Comparison of ENCODE assay signal across 8 cellular contexts in the genomic region with DNA sequence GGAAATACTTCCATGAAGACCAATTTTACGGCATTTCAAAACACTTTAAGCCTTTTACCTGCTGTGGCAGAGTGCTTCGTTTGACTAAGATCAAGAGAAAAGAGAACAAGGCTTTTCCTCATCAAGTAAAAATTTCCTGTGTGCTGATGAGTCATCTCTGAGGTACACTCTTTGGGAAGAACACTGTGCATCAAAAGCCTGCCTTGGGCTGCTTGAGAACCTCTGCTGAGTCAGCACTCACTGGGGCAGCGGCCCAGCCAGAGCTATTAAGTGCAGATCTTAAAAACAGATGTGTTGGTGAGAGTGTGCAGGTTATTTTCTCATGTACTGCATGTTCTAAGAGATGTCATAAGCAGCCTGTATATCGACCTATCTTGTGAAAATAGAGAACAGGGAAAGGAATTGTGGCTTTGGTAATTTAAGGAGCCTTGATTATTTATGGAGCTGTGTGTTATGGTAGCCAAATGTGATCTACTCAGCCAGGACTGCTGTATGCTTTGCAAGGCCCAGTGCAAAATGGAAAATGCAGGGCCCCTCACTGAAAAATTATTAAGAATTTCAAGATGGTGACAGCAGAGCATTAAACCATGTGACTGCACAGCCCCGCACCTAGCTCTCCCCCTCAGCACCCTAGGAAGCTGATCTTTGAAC.
DNase-seq lines count a peak whose midpoint lies in the region; ATAC-seq, FAIRE-seq and TF ChIP-seq lines count a peak whose summit lies in the region.

No MANE protein-coding gene starts in this region.

- H3K4me2 ChIP-seq in A549 (peak overlapping the region; percentile 61), GM23248 (ENCODE audit: unreplicated experiment) (no peak overlapping the region)

- peak in 1 of 2 experiments; percentile 41 for DNase-seq in A549 (ENCODE audit: low read depth in 1 of 2, low spot score in 1 of 2)
- peak; percentile 97 for DNase-seq in GM23248
- DNase-seq in SJCRH30: peak; percentile 42 to 64
- peak; percentile 93 for DNase-seq in epithelial cell of esophagus (ENCODE audit: low read depth)
- DNase-seq in neural crest cell (ENCODE audit: low read depth, low spot score): no peak
- DNase-seq in NCI-H774 (lab: John Stamatoyannopoulos, UW): no peak
- DNase-seq in central memory CD4-positive, alpha-beta T cell: no peak
- DNase-seq in NCI-H2029 treated with DMSO at 0.1 percent for 48 hours (lab: John Stamatoyannopoulos, UW): no peak

- TF ChIP-seq RAD21 in A549 (conservative IDR thresholded peaks at IDR 0.05 in 1 of 2, IDR thresholded peaks at IDR 0.05 in 1 of 2): no peak

- TF ChIP-seq POLR2A in A549 (IDR thresholded peaks at IDR 0.05; ENCODE audit: low read length): no peak

- H3K27ac ChIP-seq in A549 (peak overlapping the region; percentile 53 to 72; a peak in 3 of 6 replicates), GM23248 (peak overlapping the region; percentile 37), SJCRH30 (no peak overlapping the region)

- no peak for FAIRE-seq in A549 (lab: Jason Lieb, UNC)

- H2AFZ ChIP-seq in GM23248: no peak overlapping the region

- H3K9ac ChIP-seq in GM23248: 0 out of 2 replicates have a peak overlapping the region, but pooled peaks have one; percentile 4

- peaks cover 39% of the 10 kb centered on the region for H3K4me1 ChIP-seq in A549
- H3K4me1 ChIP-seq in GM23248 (ENCODE audit: insufficient read depth): peaks cover 40% of the 10 kb centered on the region
- no peaks in the 10 kb centered on the region for H3K4me1 ChIP-seq in SJCRH30

- POLR2A ChIA-PET in A549 (lab: Yijun Ruan, JAX): interaction anchor here (1.2 kb wide), 1 partner anchor 11 kb away, joined by 5 read pairs; no protein-coding TSS in a partner anchor

- H3K4me3 ChIP-seq in A549 (no peak overlapping the region), GM23248 (no peak overlapping the region), SJCRH30 (peak overlapping the region; percentile 9; the same call in 1 of the 2 replicates), epithelial cell of esophagus (ENCODE audit: low read length) (no peak overlapping the region)

- no peaks in the 10 kb centered on the region for H3K36me3 ChIP-seq in GM23248 (ENCODE audit: low read depth)
- no peaks in the 10 kb centered on the region for H3K36me3 ChIP-seq in SJCRH30

- CTCF ChIA-PET in A549 (lab: Yijun Ruan, JAX): interaction anchor here (0.8 to 3.4 kb wide), 12 partner anchors 8 to 249 kb away, joined by 3 to 15 read pairs (median 4); no protein-coding TSS in a partner anchor

- H3K9me2 ChIP-seq in GM23248 (ENCODE audit: insufficient read depth): no peaks in the 10 kb centered on the region

- no peak for TF ChIP-seq CTCF in A549 (IDR thresholded peaks at IDR 0.05)
- TF ChIP-seq CTCF in epithelial cell of esophagus (IDR thresholded peaks at IDR 0.05; ENCODE audit: insufficient read depth, low read depth, low read length, missing control alignments): no peak
- TF ChIP-seq CTCF in neural crest cell (conservative IDR thresholded peaks at IDR 0.05): no peak

- no peaks in the 10 kb centered on the region for H4K20me1 ChIP-seq in GM23248 (ENCODE audit: insufficient read depth)

- H3K27ac Mint-ChIP-seq in neural crest cell (ENCODE audit: unreplicated experiment): peak overlapping the region; percentile 72

- H3K27me3 ChIP-seq in GM23248 (replicated peaks; ENCODE audit: insufficient read depth) (no peaks in the 10 kb centered on the region), SJCRH30 (no peaks in the 10 kb centered on the region)

- peak; percentile 65 to 75; a peak in 5 of 6 replicates for ATAC-seq in A549

- WGBS in A549 (ENCODE audit: missing lambda C conversion rate): 52% methylated on average over 5 of the region's 5 CpGs
- 35 to 37% methylated on average over 5 of the region's 5 CpGs for WGBS in GM23248 (ENCODE audit: low coverage in 1 of 2, low lambda C conversion rate in 2 of 2, missing lambda C conversion rate in 2 of 2), 2 experiments

- peaks cover 23% of the 10 kb centered on the region for H3K4me1 Mint-ChIP-seq in neural crest cell

- peak overlapping the region; percentile 24 for H3K4me3 Mint-ChIP-seq in neural crest cell

- no peak for TF ChIP-seq EP300 in A549 (IDR thresholded peaks at IDR 0.05)

- H3F3A ChIP-seq in GM23248 (ENCODE audit: insufficient read depth): peaks cover 42% of the 10 kb centered on the region

- no peaks in the 10 kb centered on the region for H3K79me2 ChIP-seq in GM23248 (ENCODE audit: insufficient read depth)

- in situ Hi-C loops in GM23248 (cut with MboI): no loop called here

- peaks cover 3% of the 10 kb centered on the region for H3K27me3 Mint-ChIP-seq in neural crest cell (ENCODE audit: low read depth)

- H3K9me3 ChIP-seq in A549 (no peaks in the 10 kb centered on the region), GM23248 (ENCODE audit: low read depth) (no peaks in the 10 kb centered on the region), SJCRH30 (replicated peaks) (no peaks in the 10 kb centered on the region)

- no peaks in the 10 kb centered on the region for H3K9me3 Mint-ChIP-seq in neural crest cell

- no peaks in the 10 kb centered on the region for H3K36me3 Mint-ChIP-seq in neural crest cell (ENCODE audit: low read depth)

TF ChIP-seq in A549, 52 proteins besides CTCF, POLR2A, EP300 and RAD21:
- TF ChIP-seq FOSL2 (IDR thresholded peaks at IDR 0.05) (no peak), FOSL2 (CRISPR knock-in tag; IDR thresholded peaks at IDR 0.05) (peak; percentile 61), KDM5A (IDR thresholded peaks at IDR 0.05) (no peak), JUNB (IDR thresholded peaks at IDR 0.05) (no peak), CBX8 (IDR thresholded peaks at IDR 0.05) (no peak), BHLHE40 (IDR thresholded peaks at IDR 0.05; ENCODE audit: low read depth, low read length) (no peak), ZSCAN20 (CRISPR knock-in tag; IDR thresholded peaks at IDR 0.05) (no peak), TP53 (CRISPR knock-in tag; IDR thresholded peaks at IDR 0.05) (no peak), SREBF2 (IDR thresholded peaks at IDR 0.05) (no peak), MAFK (IDR thresholded peaks at IDR 0.05; ENCODE audit: partially characterized antibody) (peak; percentile 95), TFCP2L1 (CRISPR knock-in tag; IDR thresholded peaks at IDR 0.05) (no peak)
- TF ChIP-seq, protein P1, sequence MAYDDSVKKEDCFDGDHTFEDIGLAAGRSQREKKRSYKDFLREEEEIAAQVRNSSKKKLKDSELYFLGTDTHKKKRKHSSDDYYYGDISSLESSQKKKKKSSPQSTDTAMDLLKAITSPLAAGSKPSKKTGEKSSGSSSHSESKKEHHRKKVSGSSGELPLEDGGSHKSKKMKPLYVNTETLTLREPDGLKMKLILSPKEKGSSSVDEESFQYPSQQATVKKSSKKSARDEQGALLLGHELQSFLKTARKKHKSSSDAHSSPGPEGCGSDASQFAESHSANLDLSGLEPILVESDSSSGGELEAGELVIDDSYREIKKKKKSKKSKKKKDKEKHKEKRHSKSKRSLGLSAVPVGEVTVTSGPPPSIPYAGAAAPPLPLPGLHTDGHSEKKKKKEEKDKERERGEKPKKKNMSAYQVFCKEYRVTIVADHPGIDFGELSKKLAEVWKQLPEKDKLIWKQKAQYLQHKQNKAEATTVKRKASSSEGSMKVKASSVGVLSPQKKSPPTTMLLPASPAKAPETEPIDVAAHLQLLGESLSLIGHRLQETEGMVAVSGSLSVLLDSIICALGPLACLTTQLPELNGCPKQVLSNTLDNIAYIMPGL (CRISPR knock-in tag; IDR thresholded peaks at IDR 0.05; ENCODE audit: borderline replicate concordance): no peak
- TF ChIP-seq, protein P2, sequence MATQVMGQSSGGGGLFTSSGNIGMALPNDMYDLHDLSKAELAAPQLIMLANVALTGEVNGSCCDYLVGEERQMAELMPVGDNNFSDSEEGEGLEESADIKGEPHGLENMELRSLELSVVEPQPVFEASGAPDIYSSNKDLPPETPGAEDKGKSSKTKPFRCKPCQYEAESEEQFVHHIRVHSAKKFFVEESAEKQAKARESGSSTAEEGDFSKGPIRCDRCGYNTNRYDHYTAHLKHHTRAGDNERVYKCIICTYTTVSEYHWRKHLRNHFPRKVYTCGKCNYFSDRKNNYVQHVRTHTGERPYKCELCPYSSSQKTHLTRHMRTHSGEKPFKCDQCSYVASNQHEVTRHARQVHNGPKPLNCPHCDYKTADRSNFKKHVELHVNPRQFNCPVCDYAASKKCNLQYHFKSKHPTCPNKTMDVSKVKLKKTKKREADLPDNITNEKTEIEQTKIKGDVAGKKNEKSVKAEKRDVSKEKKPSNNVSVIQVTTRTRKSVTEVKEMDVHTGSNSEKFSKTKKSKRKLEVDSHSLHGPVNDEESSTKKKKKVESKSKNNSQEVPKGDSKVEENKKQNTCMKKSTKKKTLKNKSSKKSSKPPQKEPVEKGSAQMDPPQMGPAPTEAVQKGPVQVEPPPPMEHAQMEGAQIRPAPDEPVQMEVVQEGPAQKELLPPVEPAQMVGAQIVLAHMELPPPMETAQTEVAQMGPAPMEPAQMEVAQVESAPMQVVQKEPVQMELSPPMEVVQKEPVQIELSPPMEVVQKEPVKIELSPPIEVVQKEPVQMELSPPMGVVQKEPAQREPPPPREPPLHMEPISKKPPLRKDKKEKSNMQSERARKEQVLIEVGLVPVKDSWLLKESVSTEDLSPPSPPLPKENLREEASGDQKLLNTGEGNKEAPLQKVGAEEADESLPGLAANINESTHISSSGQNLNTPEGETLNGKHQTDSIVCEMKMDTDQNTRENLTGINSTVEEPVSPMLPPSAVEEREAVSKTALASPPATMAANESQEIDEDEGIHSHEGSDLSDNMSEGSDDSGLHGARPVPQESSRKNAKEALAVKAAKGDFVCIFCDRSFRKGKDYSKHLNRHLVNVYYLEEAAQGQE (IDR thresholded peaks at IDR 0.05): no peak

Comparison
In these comparisons a context has a peak if more than half of its experiments do, and no peak if none do; other contexts are left out.
1. DNase-seq: peak in GM23248 (single experiment), SJCRH30 (2 of 2) and epithelial cell of esophagus (single experiment); none in neural crest cell (single experiment), NCI-H774 (single experiment), central memory CD4-positive, alpha-beta T cell (single experiment) and NCI-H2029 treated with DMSO at 0.1 percent for 48 hours (single experiment).